In the genomic region with DNA sequence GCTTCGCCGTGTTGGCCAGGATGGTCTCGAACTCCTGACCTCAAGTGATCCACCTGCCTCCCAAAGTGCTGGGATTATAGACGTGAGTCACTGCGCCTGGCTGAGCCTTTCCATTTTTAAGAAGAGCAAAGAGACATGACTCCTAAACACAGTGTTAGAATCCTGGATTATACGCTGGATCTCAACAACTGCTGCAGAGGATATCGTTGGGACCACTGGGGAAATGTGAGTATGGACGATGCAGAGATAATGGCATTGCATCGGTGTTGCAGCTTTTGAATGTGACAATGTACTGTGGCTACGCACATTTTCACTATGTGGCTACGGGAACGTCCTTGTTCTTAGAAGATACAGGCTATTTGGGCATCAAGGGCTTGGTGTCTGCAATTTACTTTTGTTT, we compare ENCODE assay signal across 16 cellular contexts. TPM values are rescaled to one million over a fixed set of nuclear protein-coding genes. Genes with fewer than 3 reads are reported as not detected.
DNase-seq lines count a peak whose midpoint lies in the region; ATAC-seq and TF ChIP-seq lines count a peak whose summit lies in the region.
"Had no signal": no experiment of that assay in that cellular context is flagged by ENCODE, and none has a peak within 500 bp of the region (broad histone marks: within the 10 kb centered on the region; RNA-seq: fewer than 3 reads in every experiment).

No MANE protein-coding gene starts in this region.

- ATAC-seq in gastroesophageal sphincter (no peak), HG03135 (IDR thresholded peaks at IDR 0.05; ENCODE audit: unreplicated experiment) (no peak)
- ATAC-seq: Panc1 had no signal

- WGBS in gastroesophageal sphincter (ENCODE audit: low coverage in 1 of 2), 2 donors, result 57 to 59% methylated on average over 2 to 4 of the region's 12 CpGs

- CTCF ChIA-PET in HEK293T (lab: Yijun Ruan, JAX), result interaction anchor here (0.6 kb wide), 1 partner anchor 9 kb away, joined by 5 read pairs; no protein-coding TSS in a partner anchor

- intact Hi-C loops in uterus (cut with DNase I; ENCODE audit: low total_unique reads), result no loop called here

- no peak overlapping the region for H3K4me2 ChIP-seq in osteoblast (ENCODE audit: insufficient read depth, low read length)

- DNase-seq in adipocyte (ENCODE audit: low read depth) (no peak), osteoblast (ENCODE audit: insufficient read length, low spot score, missing footprints) (peak; percentile 55), uterus (peak in 1 of 2 donors; percentile 9), GM20000 (ENCODE audit: low spot score) (no peak), HEK293T (ENCODE audit: extremely low spot score) (no peak)
- DNase-seq: CD4-positive, alpha-beta memory T cell; DMS 273 treated with DMSO at 0.1 percent for 48 hours; Kasumi-1; NCI-H1930; NCI-H510A treated with DMSO at 0.1 percent for 48 hours; SHP77 treated with DMSO at 0.1 percent for 48 hours had no signal

- no peak overlapping the region for H3K4me3 ChIP-seq in adipocyte (ENCODE audit: low read length)
- no peak overlapping the region for H3K4me3 ChIP-seq in gastroesophageal sphincter
- H3K4me3 ChIP-seq in osteoblast (ENCODE audit: insufficient read depth, low read length), result no peak overlapping the region
- H3K4me3 ChIP-seq in uterus, result no peak overlapping the region

- H3K36me3 ChIP-seq in adipocyte (ENCODE audit: control insufficient read depth, insufficient read depth, low read length, severe bottlenecking) (peaks cover 19% of the 10 kb centered on the region), gastroesophageal sphincter (peaks cover 0 to 45% of the 10 kb centered on the region in 2 donors), osteoblast (ENCODE audit: insufficient read depth, low read length) (peaks cover 3% of the 10 kb centered on the region), uterus (no peaks in the 10 kb centered on the region)

- H3K9me3 ChIP-seq in adipocyte (ENCODE audit: control insufficient read depth, low read length) (no peaks in the 10 kb centered on the region), gastroesophageal sphincter (no peaks in the 10 kb centered on the region), osteoblast (ENCODE audit: low read depth, low read length) (no peaks in the 10 kb centered on the region), uterus (no peaks in the 10 kb centered on the region)

- peaks cover 10% of the 10 kb centered on the region for H3K79me2 ChIP-seq in osteoblast (ENCODE audit: insufficient read depth, low read length)

- H3K27me3 ChIP-seq in adipocyte (replicated peaks; ENCODE audit: control insufficient read depth, insufficient read depth, low read length), result no peaks in the 10 kb centered on the region
- H3K27me3 ChIP-seq in gastroesophageal sphincter, result peaks cover 3% of the 10 kb centered on the region
- H3K27me3 ChIP-seq in osteoblast (ENCODE audit: insufficient read depth, low read length), result no peaks in the 10 kb centered on the region
- no peaks in the 10 kb centered on the region for H3K27me3 ChIP-seq in uterus

- TF ChIP-seq CTCF in gastroesophageal sphincter (IDR thresholded peaks at IDR 0.05) (no peak), osteoblast (IDR thresholded peaks at IDR 0.05; ENCODE audit: extremely low read depth, low read depth, low read length) (no peak), uterus (IDR thresholded peaks at IDR 0.05) (no peak), GM20000 (IDR thresholded peaks at IDR 0.05; ENCODE audit: extremely low read depth, missing control alignments) (no peak)

- peak overlapping the region; percentile 92 for H3K9ac ChIP-seq in adipocyte (ENCODE audit: low read length)

- H2AFZ ChIP-seq in osteoblast (ENCODE audit: low read length), result no peak overlapping the region

- H4K20me1 ChIP-seq in osteoblast (ENCODE audit: insufficient read depth, low read length), result no peaks in the 10 kb centered on the region

- POLR2A ChIA-PET in HEK293T (lab: Yijun Ruan, JAX), result no interaction called here

- H3K4me1 ChIP-seq in adipocyte (ENCODE audit: control insufficient read depth, insufficient read depth, low read length), result peaks cover 55% of the 10 kb centered on the region
- H3K4me1 ChIP-seq in gastroesophageal sphincter, result peaks cover 6 to 100% (median 71%) of the 10 kb centered on the region in 3 donors
- H3K4me1 ChIP-seq in osteoblast (ENCODE audit: insufficient read depth, low read length), result peaks cover 40% of the 10 kb centered on the region
- H3K4me1 ChIP-seq in uterus, result peaks cover under 1 to 38% of the 10 kb centered on the region in 2 donors

- TF ChIP-seq POLR2A in gastroesophageal sphincter (IDR thresholded peaks at IDR 0.05), result no peak
- TF ChIP-seq POLR2A in uterus (IDR thresholded peaks at IDR 0.05), result no peak

- H3K27ac ChIP-seq in gastroesophageal sphincter, result peak overlapping the region; percentile 88 to 99 (median 98)
- H3K27ac ChIP-seq in osteoblast (ENCODE audit: low read depth, low read length), result no peak overlapping the region
- peak overlapping the region; percentile 97 to 99 for H3K27ac ChIP-seq in uterus

- no peak for TF ChIP-seq EP300 in gastroesophageal sphincter (IDR thresholded peaks at IDR 0.05)

TF ChIP-seq in HEK293T, 16 proteins besides CTCF, POLR2A, EP300 and RAD21:
- TF ChIP-seq TARDBP (IDR thresholded peaks at IDR 0.05), result no peak
- no peak for TF ChIP-seq ZNF384 (IDR thresholded peaks at IDR 0.05)
- no peak for TF ChIP-seq FOXM1 (IDR thresholded peaks at IDR 0.05; ENCODE audit: borderline replicate concordance)
- no peak for TF ChIP-seq FOXA1 (IDR thresholded peaks at IDR 0.05)
- TF ChIP-seq ARNT (IDR thresholded peaks at IDR 0.05), result no peak
- no peak for TF ChIP-seq HDGF (IDR thresholded peaks at IDR 0.05; ENCODE audit: borderline replicate concordance)
- no peak for TF ChIP-seq BHLHE40 (IDR thresholded peaks at IDR 0.05; ENCODE audit: borderline replicate concordance)
- TF ChIP-seq NFRKB (IDR thresholded peaks at IDR 0.05), result no peak
- no peak for TF ChIP-seq SP1 (IDR thresholded peaks at IDR 0.05)
- no peak for TF ChIP-seq FOXK2 (IDR thresholded peaks at IDR 0.05)
- TF ChIP-seq ELF4 (IDR thresholded peaks at IDR 0.05), result no peak
- TF ChIP-seq LEF1 (IDR thresholded peaks at IDR 0.05; ENCODE audit: borderline replicate concordance), result no peak
- TF ChIP-seq, protein P1, sequence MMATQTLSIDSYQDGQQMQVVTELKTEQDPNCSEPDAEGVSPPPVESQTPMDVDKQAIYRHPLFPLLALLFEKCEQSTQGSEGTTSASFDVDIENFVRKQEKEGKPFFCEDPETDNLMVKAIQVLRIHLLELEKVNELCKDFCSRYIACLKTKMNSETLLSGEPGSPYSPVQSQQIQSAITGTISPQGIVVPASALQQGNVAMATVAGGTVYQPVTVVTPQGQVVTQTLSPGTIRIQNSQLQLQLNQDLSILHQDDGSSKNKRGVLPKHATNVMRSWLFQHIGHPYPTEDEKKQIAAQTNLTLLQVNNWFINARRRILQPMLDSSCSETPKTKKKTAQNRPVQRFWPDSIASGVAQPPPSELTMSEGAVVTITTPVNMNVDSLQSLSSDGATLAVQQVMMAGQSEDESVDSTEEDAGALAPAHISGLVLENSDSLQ (IDR thresholded peaks at IDR 0.05), result no peak
- TF ChIP-seq CTBP1 (IDR thresholded peaks at IDR 0.05; ENCODE audit: borderline replicate concordance), result no peak
- no peak for TF ChIP-seq SUZ12 (IDR thresholded peaks at IDR 0.05)
- TF ChIP-seq L3MBTL2 (conservative IDR thresholded peaks at IDR 0.05), result no peak

RNA-seq across cellular contexts. Expression of a gene that starts 6.2 kb away (rescaled TPM):
- total RNA-seq in gastroesophageal sphincter (100 to 1,000 TPM in 3 of 4 donors, 10 to 100 TPM in 1; 88.9 to 213 (median 165) TPM), osteoblast (39.4 and 41.5 TPM in 2 replicates), uterus (100 to 1,000 TPM in 1 of 4 donors, 10 to 100 TPM in 3; 52.6 to 173 (median 75.0) TPM)
- total RNA-seq: B cell; CD4-positive, alpha-beta memory T cell; Daoy had no signal

RNA-seq across cellular contexts. Expression of a gene that starts 26.0 kb away (rescaled TPM):
- total RNA-seq in gastroesophageal sphincter (1 to 10 TPM in 2 of 4 donors, not detected in 2; 2.9 to 5.4 TPM), osteoblast (not detected in 2 replicates), uterus (under 1 TPM in 1 of 4 donors, not detected in 3; 0.41 TPM)
- total RNA-seq: B cell; CD4-positive, alpha-beta memory T cell; Daoy had no signal

RNA-seq across cellular contexts. Expression of a gene that starts 41.9 kb away (rescaled TPM):
- total RNA-seq in gastroesophageal sphincter (10 to 100 TPM; 16.8 to 33.8 (median 28.3) TPM), osteoblast (14.1 and 17.4 TPM in 2 replicates), uterus (10 to 100 TPM in 3 of 4 donors, 1 to 10 TPM in 1; 5.6 to 54.6 (median 17.7) TPM)
